ENCODE assay signal across 15 cellular contexts in the genomic region with DNA sequence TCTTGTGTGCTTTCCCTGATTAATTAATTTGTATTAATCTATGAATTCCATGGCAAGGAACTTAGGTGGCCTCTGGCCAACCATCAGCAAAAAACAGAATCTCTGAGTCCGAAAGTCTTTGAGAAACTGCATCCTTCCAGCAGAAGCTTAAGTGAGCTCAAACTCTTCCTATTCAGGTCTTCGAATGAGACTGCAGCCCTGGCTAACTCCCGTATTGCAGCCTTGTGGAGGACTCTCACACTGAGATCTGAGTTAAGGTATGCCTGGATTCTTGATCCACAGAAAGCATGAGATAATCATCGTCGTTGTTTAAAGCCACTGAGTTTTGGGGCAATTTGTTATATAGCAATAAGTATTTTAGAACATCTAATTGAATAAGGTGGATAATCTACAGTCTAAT.
A peak's percentile ranks its signal among the peaks of the same experiment; 100 is the strongest.
DNase-seq lines count a peak whose midpoint lies in the region; ATAC-seq and TF ChIP-seq lines count a peak whose summit lies in the region.
"Had no signal": no experiment of that assay in that cellular context is flagged by ENCODE, and none has a peak within 500 bp of the region (broad histone marks: within the 10 kb centered on the region; RNA-seq: fewer than 3 reads in every experiment).

No MANE protein-coding gene starts in this region.

- TF ChIP-seq CTCF in endodermal cell (conservative IDR thresholded peaks at IDR 0.05) (no peak), right lobe of liver (IDR thresholded peaks at IDR 0.05) (no peak)

- H3K79me2 ChIP-seq in mesendoderm (ENCODE audit: control insufficient read depth, insufficient read depth, low read length) = no peaks in the 10 kb centered on the region

- 72 to 82% methylated on average over 3 to 5 of the region's 5 CpGs for WGBS in endodermal cell (ENCODE audit: insufficient coverage in 1 of 2, insufficient read length in 1 of 2), 2 experiments
- WGBS in mesendoderm (ENCODE audit: extremely low coverage, insufficient coverage, low lambda C conversion rate) = no CpG with 5 or more reads among the region's 5 CpGs
- 50% methylated on average over 5 of the region's 5 CpGs for WGBS in right lobe of liver (ENCODE audit: insufficient coverage, low coverage, low lambda C conversion rate, missing lambda C conversion rate)

- peaks cover 11% of the 10 kb centered on the region for H3K4me1 Mint-ChIP-seq in endodermal cell
- H3K4me1 Mint-ChIP-seq in activated CD4-positive, alpha-beta T cell treated with anti-CD3 and anti-CD28 coated beads, Interleukin-2, amount 10 ng/mL, durations not matched to agents 7 days and 5 days = no peaks in the 10 kb centered on the region
- H3K4me1 Mint-ChIP-seq: CD14-positive monocyte had no signal

- H3K9me3 Mint-ChIP-seq in endodermal cell = peaks cover 2% of the 10 kb centered on the region
- H3K9me3 Mint-ChIP-seq in activated CD4-positive, alpha-beta T cell treated with anti-CD3 and anti-CD28 coated beads, Interleukin-2, amount 10 ng/mL, durations not matched to agents 7 days and 5 days = peaks cover 4% of the 10 kb centered on the region

- intact Hi-C loops in right lobe of liver (cut with DNase I) = no loop called here

- no peak for ATAC-seq in right lobe of liver
- no peak for ATAC-seq in GM18907 (IDR thresholded peaks at IDR 0.05; ENCODE audit: unreplicated experiment)
- ATAC-seq: CD8-positive, alpha-beta T cell had no signal

- H3K36me3 ChIP-seq in endodermal cell (ENCODE audit: control insufficient read depth, insufficient read depth, low read length) (no peaks in the 10 kb centered on the region), mesendoderm (ENCODE audit: control insufficient read depth, insufficient read depth, low read length) (no peaks in the 10 kb centered on the region), right lobe of liver (no peaks in the 10 kb centered on the region)

- H3K4ac ChIP-seq in mesendoderm (ENCODE audit: low read depth, low read length) = no peak overlapping the region

- H3K9ac ChIP-seq in endodermal cell (ENCODE audit: extremely low read depth, low read length, poor library complexity, severe bottlenecking) = no peak overlapping the region
- no peak overlapping the region for H3K9ac ChIP-seq in mesendoderm (ENCODE audit: low read length)

- H3K27me3 ChIP-seq in endodermal cell (ENCODE audit: control insufficient read depth, insufficient read depth, low read length, poor library complexity, severe bottlenecking) (no peaks in the 10 kb centered on the region), mesendoderm (ENCODE audit: insufficient read depth, low read length, poor library complexity) (no peaks in the 10 kb centered on the region), right lobe of liver (no peaks in the 10 kb centered on the region)

- H3K27ac Mint-ChIP-seq in endodermal cell = no peak overlapping the region
- H3K27ac Mint-ChIP-seq in activated CD4-positive, alpha-beta T cell treated with anti-CD3 and anti-CD28 coated beads, Interleukin-2, amount 10 ng/mL, durations not matched to agents 7 days and 5 days = no peak overlapping the region
- H3K27ac Mint-ChIP-seq: CD14-positive monocyte; CD8-positive, alpha-beta T cell had no signal

- H3K23ac ChIP-seq in mesendoderm (ENCODE audit: low read length) = no peak overlapping the region

- DNase-seq in SK-N-DZ (ENCODE audit: low spot score) = peak; percentile 43
- DNase-seq in endodermal cell = peak; percentile 56
- peak; percentile 82 for DNase-seq in mesendoderm
- no peak for DNase-seq in NCI-H2029 treated with DMSO at 0.1 percent for 48 hours (lab: John Stamatoyannopoulos, UW)
- no peak for DNase-seq in right lobe of liver
- no peak for DNase-seq in activated CD4-positive, alpha-beta T cell treated with anti-CD3 and anti-CD28 coated beads, Interleukin-2, amount 10 ng/mL, durations not matched to agents 7 days and 5 days
- DNase-seq: CD8-positive, alpha-beta T cell; COR-L47; DMS153; DMS79 treated with DMSO at 0.1 percent for 48 hours; EL; GDM1 had no signal

- H3K36me3 Mint-ChIP-seq in endodermal cell (ENCODE audit: low read depth) = no peaks in the 10 kb centered on the region
- no peaks in the 10 kb centered on the region for H3K36me3 Mint-ChIP-seq in activated CD4-positive, alpha-beta T cell treated with anti-CD3 and anti-CD28 coated beads, Interleukin-2, amount 10 ng/mL, durations not matched to agents 7 days and 5 days (ENCODE audit: low read depth)
- H3K36me3 Mint-ChIP-seq: CD14-positive monocyte; CD8-positive, alpha-beta T cell had no signal

- no peak for TF ChIP-seq POLR2A in right lobe of liver (IDR thresholded peaks at IDR 0.05)

- H2BK120ac ChIP-seq in mesendoderm (ENCODE audit: low read depth, low read length) = no peak overlapping the region

- no peak overlapping the region for H4K5ac ChIP-seq in mesendoderm (ENCODE audit: low read length)

- H3K4me1 ChIP-seq in endodermal cell (ENCODE audit: control insufficient read depth, insufficient read depth, low read length) = peaks cover 17% of the 10 kb centered on the region
- no peaks in the 10 kb centered on the region for H3K4me1 ChIP-seq in mesendoderm (ENCODE audit: control insufficient read depth, low read depth, low read length)
- H3K4me1 ChIP-seq in right lobe of liver = no peaks in the 10 kb centered on the region

- H3K4me2 ChIP-seq in mesendoderm (ENCODE audit: low read length) = no peak overlapping the region

- H3K27me3 Mint-ChIP-seq in endodermal cell (ENCODE audit: insufficient read depth) = no peaks in the 10 kb centered on the region
- H3K27me3 Mint-ChIP-seq in activated CD4-positive, alpha-beta T cell treated with anti-CD3 and anti-CD28 coated beads, Interleukin-2, amount 10 ng/mL, durations not matched to agents 7 days and 5 days = no peaks in the 10 kb centered on the region

- CTCF ChIA-PET in activated CD4-positive, alpha-beta T cell treated with anti-CD3 and anti-CD28 coated beads, Interleukin-2, amount 10 ng/mL, durations not matched to agents 7 days and 5 days (lab: Charles Lee) = no interaction called here

- no peak overlapping the region for H3K4me3 Mint-ChIP-seq in endodermal cell
- no peak overlapping the region for H3K4me3 Mint-ChIP-seq in activated CD4-positive, alpha-beta T cell treated with anti-CD3 and anti-CD28 coated beads, Interleukin-2, amount 10 ng/mL, durations not matched to agents 7 days and 5 days
- H3K4me3 Mint-ChIP-seq: CD14-positive monocyte; CD8-positive, alpha-beta T cell had no signal

- H4K8ac ChIP-seq in mesendoderm (ENCODE audit: low read depth, low read length) = no peak overlapping the region

- POLR2A ChIA-PET in activated CD4-positive, alpha-beta T cell treated with anti-CD3 and anti-CD28 coated beads, Interleukin-2, amount 10 ng/mL, durations not matched to agents 7 days and 5 days (lab: Charles Lee) = no interaction called here

- H3K9me3 ChIP-seq in endodermal cell (ENCODE audit: control insufficient read depth, low read length) = no peaks in the 10 kb centered on the region
- no peaks in the 10 kb centered on the region for H3K9me3 ChIP-seq in right lobe of liver

- H3K27ac ChIP-seq in endodermal cell (ENCODE audit: low read depth, low read length) (no peak overlapping the region), mesendoderm (ENCODE audit: low read depth, low read length) (no peak overlapping the region), right lobe of liver (no peak overlapping the region)
- H3K27ac ChIP-seq: HL-60 had no signal

- no peaks in the 10 kb centered on the region for H3K79me1 ChIP-seq in mesendoderm (ENCODE audit: low read length)

- H3K56ac ChIP-seq in mesendoderm (ENCODE audit: low read length) = no peak overlapping the region

- H2AK5ac ChIP-seq in mesendoderm (ENCODE audit: low read length) = no peak overlapping the region

- no peak overlapping the region for H3K18ac ChIP-seq in mesendoderm (ENCODE audit: low read length)

- H2BK5ac ChIP-seq in mesendoderm (ENCODE audit: low read length) = no peak overlapping the region

- peak overlapping the region; percentile 32 for H3K4me3 ChIP-seq in endodermal cell (ENCODE audit: low read length)
- no peak overlapping the region for H3K4me3 ChIP-seq in mesendoderm (ENCODE audit: low read length)
- no peak overlapping the region for H3K4me3 ChIP-seq in right lobe of liver

- no peak overlapping the region for H2BK15ac ChIP-seq in mesendoderm (replicated peaks; ENCODE audit: low read depth)

Comparison
In these comparisons a context has a peak if more than half of its experiments do, and no peak if none do; other contexts are left out.
1. DNase-seq: peak in SK-N-DZ (single experiment), endodermal cell (single experiment) and mesendoderm (single experiment); none in NCI-H2029 treated with DMSO at 0.1 percent for 48 hours (single experiment), right lobe of liver (0 of 3) and activated CD4-positive, alpha-beta T cell treated with anti-CD3 and anti-CD28 coated beads, Interleukin-2, amount 10 ng/mL, durations not matched to agents 7 days and 5 days (single experiment).